In genomic region chr12:45728625-45729232, GRCh38 we compare ENCODE assay signal across 8 cellular contexts. TPM values are rescaled to one million over a fixed set of nuclear protein-coding genes. Genes with fewer than 3 reads are reported as not detected.
A peak's percentile ranks its signal among the peaks of the same experiment; 100 is the strongest.
DNase-seq lines count a peak whose midpoint lies in the region; ATAC-seq and TF ChIP-seq lines count a peak whose summit lies in the region.

No MANE protein-coding gene starts in this region.

- DNase-seq in BJ (ENCODE audit: low read depth) (peak; percentile 73), NCI-H446 treated with DMSO at 0.1 percent for 48 hours (lab: John Stamatoyannopoulos, UW) (peak; percentile 92), chondrocyte (ENCODE audit: low spot score) (peak; percentile 99), kidney glomerular epithelial cell (lab: John Stamatoyannopoulos, UW) (peak; percentile 96)
- peak; percentile 96 for DNase-seq in activated CD4-positive, alpha-beta T cell treated with anti-CD3 and anti-CD28 coated beads for 1 hour
- peak; percentile 92 to 93 for DNase-seq in stimulated activated CD4-positive, alpha-beta T cell treated with anti-CD3 and anti-CD28 coated beads, Interleukin-15, amount 100 ng/mL, for 48 hours (ENCODE audit: low read depth in 2 of 2)

- TF ChIP-seq CTCF in BJ (IDR thresholded peaks at IDR 0.05; ENCODE audit: insufficient read depth, low read depth, low read length) (peak; percentile 89), chondrocyte (IDR thresholded peaks at IDR 0.05) (peak; percentile 92)

- peaks cover 46% of the 10 kb centered on the region for H3K4me1 Mint-ChIP-seq in chondrocyte (ENCODE audit: low read depth)

- H3K27ac Mint-ChIP-seq in chondrocyte (ENCODE audit: unreplicated experiment): peak overlapping the region; percentile 99

- ATAC-seq in HG03432 (IDR thresholded peaks at IDR 0.05; ENCODE audit: unreplicated experiment): peak; percentile 67

- H3K36me3 ChIP-seq in BJ (ENCODE audit: control insufficient read depth, insufficient read depth, low read length): no peaks in the 10 kb centered on the region

- no peaks in the 10 kb centered on the region for H3K9me3 Mint-ChIP-seq in chondrocyte (ENCODE audit: low read depth)

- peak overlapping the region; percentile 88 for H3K4me3 ChIP-seq in BJ (ENCODE audit: low read depth, low read length)

- peak; percentile 89 for TF ChIP-seq POLR2A in GM19193 (IDR thresholded peaks at IDR 0.05; ENCODE audit: extremely low read depth, insufficient read depth, insufficient read length)

- CTCF ChIA-PET in BJ (lab: Yijun Ruan, JAX): interaction anchor here (0.6 to 7.7 kb wide), 9 partner anchors 14 to 769 kb away, joined by 3 to 73 read pairs (median 3); partner anchors contain the start of gene ANO6

- H3K4me3 Mint-ChIP-seq in chondrocyte (ENCODE audit: unreplicated experiment): peak overlapping the region; percentile 98

- POLR2A ChIA-PET in BJ (lab: Charles Lee): no interaction called here

- H3K27me3 ChIP-seq in BJ (ENCODE audit: control insufficient read depth, insufficient read depth, low read length): no peaks in the 10 kb centered on the region

- H3K27me3 Mint-ChIP-seq in chondrocyte (ENCODE audit: low read depth): no peaks in the 10 kb centered on the region

- no peaks in the 10 kb centered on the region for H3K36me3 Mint-ChIP-seq in chondrocyte (ENCODE audit: low read depth)

RNA-seq across cellular contexts. Expression of gene ARID2, which starts 0.8 kb away (rescaled TPM):
- 11.1 and 15.7 TPM in 2 replicates for polyA plus RNA-seq in BJ (2011; rRNA removed)
- polyA minus RNA-seq in BJ (2011; rRNA and poly(A)+ RNA removed): 27.3 and 37.1 TPM in 2 replicates
- 23.0 to 34.5 TPM (median 25.1 TPM) in 3 replicates for total RNA-seq in chondrocyte

Comparison
In these comparisons a context has a peak if more than half of its experiments do, and no peak if none do; other contexts are left out.
1. Peak in every context shown above with its lines: DNase-seq, ATAC-seq and H3K4me3 ChIP-seq.